8 cellular contexts compared by ENCODE assay signal in the genomic region with DNA sequence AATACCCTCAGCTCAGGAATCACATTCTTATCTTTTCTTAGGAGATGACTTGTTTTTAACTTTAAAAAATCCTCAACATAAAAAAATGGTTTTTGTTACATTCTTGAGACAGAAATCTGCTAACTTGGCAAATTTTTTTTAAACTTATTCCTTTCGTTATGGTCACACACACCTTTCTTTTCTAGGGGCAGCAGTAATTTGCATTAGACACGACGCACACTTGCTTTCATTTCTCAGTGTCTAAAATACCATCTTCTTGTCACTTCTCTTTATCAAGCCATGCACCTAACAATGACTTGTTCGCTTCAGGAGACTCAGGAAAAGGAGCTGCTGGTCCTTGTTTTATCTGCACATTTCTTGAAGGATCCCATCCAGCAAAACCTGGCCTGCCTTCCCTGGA.
DNase-seq lines count a peak whose midpoint lies in the region; ATAC-seq and TF ChIP-seq lines count a peak whose summit lies in the region.

No MANE protein-coding gene starts in this region.

- H3K9me3 ChIP-seq in effector memory CD4-positive, alpha-beta T cell (ENCODE audit: control insufficient read depth, low read length), result no peaks in the 10 kb centered on the region
- no peaks in the 10 kb centered on the region for H3K9me3 ChIP-seq in smooth muscle cell (replicated peaks; ENCODE audit: low read depth)

- TF ChIP-seq CTCF in GM06990 (IDR thresholded peaks at IDR 0.05; ENCODE audit: insufficient read depth, low read length, poor library complexity, severe bottlenecking), result no peak
- TF ChIP-seq CTCF in smooth muscle cell (IDR thresholded peaks at IDR 0.05; ENCODE audit: borderline replicate concordance, insufficient read depth, poor library complexity, severe bottlenecking), result no peak

- no peaks in the 10 kb centered on the region for H4K20me1 ChIP-seq in smooth muscle cell (ENCODE audit: low read depth)

- H3K27me3 ChIP-seq in GM06990 (replicated peaks; ENCODE audit: control insufficient read depth, insufficient read depth, low read length), result no peaks in the 10 kb centered on the region
- no peaks in the 10 kb centered on the region for H3K27me3 ChIP-seq in effector memory CD4-positive, alpha-beta T cell (replicated peaks; ENCODE audit: control insufficient read depth, insufficient read depth, low read length, poor library complexity, severe bottlenecking)
- H3K27me3 ChIP-seq in smooth muscle cell (ENCODE audit: low read depth), result no peaks in the 10 kb centered on the region

- no peaks in the 10 kb centered on the region for H3F3A ChIP-seq in smooth muscle cell (ENCODE audit: low read depth)

- ATAC-seq in GM21390 (IDR thresholded peaks at IDR 0.05; ENCODE audit: unreplicated experiment) (peak; percentile 72), HG03571 (IDR thresholded peaks at IDR 0.05; ENCODE audit: unreplicated experiment) (peak; percentile 57)

- DNase-seq in GM06990 (ENCODE audit: extremely low read depth, insufficient read length), result no peak
- no peak for DNase-seq in effector memory CD4-positive, alpha-beta T cell
- no peak for DNase-seq in smooth muscle cell (lab: John Stamatoyannopoulos, UW; ENCODE audit: unreplicated experiment)
- no peak for DNase-seq in cerebellar nuclear complex (lab: John Stamatoyannopoulos, UW)
- no peak for DNase-seq in posterior vena cava (ENCODE audit: low spot score)
- DNase-seq in NCI-H526 treated with DMSO at 0.1 percent for 48 hours (lab: John Stamatoyannopoulos, UW), result no peak

- WGBS in smooth muscle cell (ENCODE audit: low lambda C conversion rate), result 75% methylated on average over 4 of the region's 4 CpGs

- no peaks in the 10 kb centered on the region for H3K79me2 ChIP-seq in smooth muscle cell (ENCODE audit: low read depth)

- no peak overlapping the region for H3K9ac ChIP-seq in smooth muscle cell (ENCODE audit: low read depth)

- intact Hi-C loops in posterior vena cava (cut with DNase I), result no loop called here

- H3K36me3 ChIP-seq in GM06990 (ENCODE audit: control insufficient read depth, insufficient read depth, low read length), result no peaks in the 10 kb centered on the region
- no peaks in the 10 kb centered on the region for H3K36me3 ChIP-seq in effector memory CD4-positive, alpha-beta T cell (ENCODE audit: control insufficient read depth, insufficient read depth, low read length)
- H3K36me3 ChIP-seq in smooth muscle cell (ENCODE audit: low read depth), result no peaks in the 10 kb centered on the region

- no peak overlapping the region for H2AFZ ChIP-seq in smooth muscle cell (ENCODE audit: low read depth)

- peaks cover 12% of the 10 kb centered on the region for H3K4me1 ChIP-seq in effector memory CD4-positive, alpha-beta T cell (ENCODE audit: control insufficient read depth, insufficient read depth, low read length, poor library complexity, severe bottlenecking)
- H3K4me1 ChIP-seq in smooth muscle cell (ENCODE audit: low read depth), result no peaks in the 10 kb centered on the region

- H3K4me3 ChIP-seq in GM06990 (replicated peaks; ENCODE audit: low read depth, low read length) (peak overlapping the region; percentile 32), smooth muscle cell (no peak overlapping the region)
- peak overlapping the region; percentile 13 for H3K4me3 ChIP-seq in effector memory CD4-positive, alpha-beta T cell (ENCODE audit: insufficient read depth, low read depth, low read length, poor library complexity, severe bottlenecking)

- H3K27ac ChIP-seq in effector memory CD4-positive, alpha-beta T cell (ENCODE audit: insufficient read depth, low read length, poor library complexity, severe bottlenecking), result peak overlapping the region; percentile 45
- no peak overlapping the region for H3K27ac ChIP-seq in smooth muscle cell (ENCODE audit: low read depth)

- H3K4me2 ChIP-seq in smooth muscle cell, result no peak overlapping the region
